In genomic region chr20:31835977-31836852, GRCh38 we compare ENCODE assay signal across 8 cellular contexts. TPM values are rescaled to one million over a fixed set of nuclear protein-coding genes. Genes with fewer than 3 reads are reported as not detected.
DNase-seq lines count a peak whose midpoint lies in the region; ATAC-seq and TF ChIP-seq lines count a peak whose summit lies in the region.

No MANE protein-coding gene starts in this region.

- no peaks in the 10 kb centered on the region for H3K36me3 Mint-ChIP-seq in HFFc6 (ENCODE audit: low read depth)
- no peaks in the 10 kb centered on the region for H3K36me3 Mint-ChIP-seq in stimulated activated memory B cell treated with anti-CD40 and anti-IgM and Interleukin-4, amounts not matched to agents 10 μg/mL and 1 μg/mL and 100 μg/mL, for 72 hours

- peak overlapping the region; percentile 62 for H3K4me3 Mint-ChIP-seq in HFFc6
- no peak overlapping the region for H3K4me3 Mint-ChIP-seq in stimulated activated memory B cell treated with anti-CD40 and anti-IgM and Interleukin-4, amounts not matched to agents 10 μg/mL and 1 μg/mL and 100 μg/mL, for 72 hours

- H3K27ac Mint-ChIP-seq in HFFc6 = peak overlapping the region; percentile 64
- no peak overlapping the region for H3K27ac Mint-ChIP-seq in stimulated activated memory B cell treated with anti-CD40 and anti-IgM and Interleukin-4, amounts not matched to agents 10 μg/mL and 1 μg/mL and 100 μg/mL, for 72 hours

- H3K9me3 Mint-ChIP-seq in HFFc6 = no peaks in the 10 kb centered on the region
- no peaks in the 10 kb centered on the region for H3K9me3 Mint-ChIP-seq in stimulated activated memory B cell treated with anti-CD40 and anti-IgM and Interleukin-4, amounts not matched to agents 10 μg/mL and 1 μg/mL and 100 μg/mL, for 72 hours

- ATAC-seq in activated CD4-positive, CD25-positive, alpha-beta regulatory T cell treated with anti-CD3 and anti-CD28 coated beads, Interleukin-2, amount 50 U/mL, for 24 hours = peak; percentile 29 to 60
- peak; percentile 78 for ATAC-seq in stimulated activated memory B cell treated with anti-CD40 and anti-IgM and Interleukin-4, amounts not matched to agents 10 μg/mL and 1 μg/mL and 100 μg/mL, for 72 hours

- in situ Hi-C loops in astrocyte of the cerebellum (cut with HindIII; ENCODE audit: low sequenced_read_pairs) = no loop called here

- H3K4me1 Mint-ChIP-seq in HFFc6 (ENCODE audit: low read depth) = peaks cover 8% of the 10 kb centered on the region; the same call in 1 of the 2 replicates
- peaks cover 13% of the 10 kb centered on the region for H3K4me1 Mint-ChIP-seq in stimulated activated memory B cell treated with anti-CD40 and anti-IgM and Interleukin-4, amounts not matched to agents 10 μg/mL and 1 μg/mL and 100 μg/mL, for 72 hours

- no peak overlapping the region for H3K4me3 ChIP-seq in astrocyte of the cerebellum (ENCODE audit: low read depth, low read length)

- DNase-seq in activated CD4-positive, CD25-positive, alpha-beta regulatory T cell (lab: John Stamatoyannopoulos, UW) = no peak
- peak; percentile 86 for DNase-seq in HFFc6
- peak; percentile 67 for DNase-seq in NCI-H69 (lab: John Stamatoyannopoulos, UW)
- peak; percentile 90 for DNase-seq in astrocyte of the cerebellum (ENCODE audit: low read depth)
- peak; percentile 49 for DNase-seq in iPS-NIHi7 (ENCODE audit: extremely low spot score)
- DNase-seq in effector CD4-positive, alpha-beta T cell = no peak

- no peaks in the 10 kb centered on the region; the same call in 1 of the 2 replicates for H3K27me3 Mint-ChIP-seq in HFFc6 (ENCODE audit: insufficient read depth)
- peaks cover 9% of the 10 kb centered on the region for H3K27me3 Mint-ChIP-seq in stimulated activated memory B cell treated with anti-CD40 and anti-IgM and Interleukin-4, amounts not matched to agents 10 μg/mL and 1 μg/mL and 100 μg/mL, for 72 hours

- no peak for TF ChIP-seq CTCF in HFFc6 (IDR thresholded peaks at IDR 0.05)
- no peak for TF ChIP-seq CTCF in astrocyte of the cerebellum (IDR thresholded peaks at IDR 0.05; ENCODE audit: low read depth, low read length, missing control alignments)

RNA-seq across cellular contexts. Expression of gene FOXS1, which starts 9.2 kb away (rescaled TPM):
- not detected for total RNA-seq in HFFc6 (2021; fragmentation: NEBNext Ultra II Directional; extraction: Animal tissue kit (Norgen Biotek cat#: 25700))

RNA-seq across cellular contexts. Expression of gene MYLK2, which starts 17.1 kb away (rescaled TPM):
- under 1 TPM; 0.07 to 0.30 (median 0.16) TPM for total RNA-seq in HFFc6 (2021; fragmentation: NEBNext Ultra II Directional; extraction: Animal tissue kit (Norgen Biotek cat#: 25700))

RNA-seq across cellular contexts. Expression of gene DUSP15, which starts 34.1 kb away (rescaled TPM):
- not detected for total RNA-seq in HFFc6 (2021; fragmentation: NEBNext Ultra II Directional; extraction: Animal tissue kit (Norgen Biotek cat#: 25700))

RNA-seq across cellular contexts. Expression of gene TTLL9, which starts 34.2 kb away (rescaled TPM):
- total RNA-seq in HFFc6 (2021; fragmentation: NEBNext Ultra II Directional; extraction: Animal tissue kit (Norgen Biotek cat#: 25700)) = not detected

Comparison
In these comparisons a context has a peak if more than half of its experiments do, and no peak if none do; other contexts are left out.
1. DNase-seq: peak in HFFc6 (single experiment), NCI-H69 (single experiment), astrocyte of the cerebellum (single experiment) and iPS-NIHi7 (single experiment); none in activated CD4-positive, CD25-positive, alpha-beta regulatory T cell (0 of 4) and effector CD4-positive, alpha-beta T cell (single experiment).